ENCODE assay signal across 8 cellular contexts in genomic region chr21:15732290-15732995, GRCh38. TPM values are rescaled to one million over a fixed set of nuclear protein-coding genes. Genes with fewer than 3 reads are reported as not detected.
DNase-seq lines count a peak whose midpoint lies in the region; ATAC-seq and TF ChIP-seq lines count a peak whose summit lies in the region.

No MANE protein-coding gene starts in this region.

- H3K9me3 Mint-ChIP-seq in CD4-positive, CD25-positive, alpha-beta regulatory T cell: peaks cover 0 to 2% (median 0%) of the 10 kb centered on the region in 7 donors
- H3K9me3 Mint-ChIP-seq in nephron progenitor cell: peaks cover 19% of the 10 kb centered on the region

- peak overlapping the region; percentile 82 for H3K27ac ChIP-seq in CD4-positive, CD25-positive, alpha-beta regulatory T cell (ENCODE audit: insufficient read depth, low read length, poor library complexity, severe bottlenecking)
- no peak overlapping the region for H3K27ac ChIP-seq in dorsolateral prefrontal cortex
- H3K27ac ChIP-seq in caudate nucleus (ENCODE audit: low read depth, low read length): no peak overlapping the region

- peak overlapping the region; percentile 97 for H3K4me3 ChIP-seq in CD4-positive, CD25-positive, alpha-beta regulatory T cell (ENCODE audit: low read depth, low read length)
- H3K4me3 ChIP-seq in dorsolateral prefrontal cortex: peak overlapping the region in 56 of 59 donors; percentile 1 to 95 (median 80)

- peaks cover 61% of the 10 kb centered on the region for H3K4me1 ChIP-seq in CD4-positive, CD25-positive, alpha-beta regulatory T cell (ENCODE audit: control insufficient read depth, insufficient read depth, low read length, poor library complexity, severe bottlenecking)

- H3K27me3 ChIP-seq in CD4-positive, CD25-positive, alpha-beta regulatory T cell (ENCODE audit: control insufficient read depth, insufficient read depth, low read length): peaks cover 8% of the 10 kb centered on the region
- H3K27me3 ChIP-seq in dorsolateral prefrontal cortex: no peaks in the 10 kb centered on the region

- peak; percentile 32 to 47 for ATAC-seq in CD4-positive, CD25-positive, alpha-beta regulatory T cell (ENCODE audit: low read depth in 2 of 2)
- ATAC-seq in GM18873 (IDR thresholded peaks at IDR 0.05; ENCODE audit: low FRiP score, unreplicated experiment) (peak; percentile 78), HG03064 (IDR thresholded peaks at IDR 0.05; ENCODE audit: low read depth, unreplicated experiment) (peak; percentile 42)

- DNase-seq in CD4-positive, CD25-positive, alpha-beta regulatory T cell: peak in 2 of 3 donors; percentile 76 to 85
- DNase-seq in OCI-M1 (lab: John Stamatoyannopoulos, UW) (peak; percentile 92), dorsolateral prefrontal cortex (no peak), nephron progenitor cell (no peak), caudate nucleus (lab: John Stamatoyannopoulos, UW) (no peak), middle frontal gyrus (ENCODE audit: extremely low spot score, low spot score) (no peak)

- TF ChIP-seq CTCF in dorsolateral prefrontal cortex (IDR thresholded peaks at IDR 0.05 in 54 of 56, conservative IDR thresholded peaks at IDR 0.05 in 2 of 56; ENCODE audit: low read depth in 1 of 56, partially characterized antibody in 56 of 56) (no peak), nephron progenitor cell (IDR thresholded peaks at IDR 0.05) (no peak)

- H3K27me3 Mint-ChIP-seq in CD4-positive, CD25-positive, alpha-beta regulatory T cell: peaks cover 19% of the 10 kb centered on the region
- peaks cover 2% of the 10 kb centered on the region for H3K27me3 Mint-ChIP-seq in nephron progenitor cell (ENCODE audit: low read depth, poor library complexity)

- no peaks in the 10 kb centered on the region for H3K9me3 ChIP-seq in CD4-positive, CD25-positive, alpha-beta regulatory T cell (ENCODE audit: control insufficient read depth in 2 of 2, low read length in 2 of 2)

- peaks cover 2% of the 10 kb centered on the region for H3K36me3 Mint-ChIP-seq in CD4-positive, CD25-positive, alpha-beta regulatory T cell
- peaks cover 22% of the 10 kb centered on the region for H3K36me3 Mint-ChIP-seq in nephron progenitor cell (ENCODE audit: low read depth)

- H3K4me1 Mint-ChIP-seq in CD4-positive, CD25-positive, alpha-beta regulatory T cell: peaks cover 33 to 69% (median 49%) of the 10 kb centered on the region in 4 donors
- peaks cover 31% of the 10 kb centered on the region for H3K4me1 Mint-ChIP-seq in nephron progenitor cell

- no peaks in the 10 kb centered on the region for H3K36me3 ChIP-seq in CD4-positive, CD25-positive, alpha-beta regulatory T cell (ENCODE audit: control insufficient read depth, insufficient read depth, low read length)

- peak overlapping the region; percentile 91 to 98 (median 95) for H3K4me3 Mint-ChIP-seq in CD4-positive, CD25-positive, alpha-beta regulatory T cell
- H3K4me3 Mint-ChIP-seq in nephron progenitor cell: peak overlapping the region; percentile 96

- peak overlapping the region; percentile 71 to 86 (median 83) for H3K27ac Mint-ChIP-seq in CD4-positive, CD25-positive, alpha-beta regulatory T cell
- no peak overlapping the region for H3K27ac Mint-ChIP-seq in nephron progenitor cell

- intact Hi-C loops in dorsolateral prefrontal cortex (cut with DNase I): loop anchor here in 1 of 2 donors (5.0 kb wide), 1 partner anchor 340 kb away; no protein-coding TSS in a partner anchor

RNA-seq across cellular contexts. Expression of gene USP25, which starts 2.7 kb away (rescaled TPM):
- 64.6 TPM for total RNA-seq in CD4-positive, CD25-positive, alpha-beta regulatory T cell
- 10 to 100 TPM in 2 of 4 donors, 1 to 10 TPM in 2; 6.6 to 12.9 (median 9.6) TPM for polyA plus RNA-seq in CD4-positive, CD25-positive, alpha-beta regulatory T cell
- 10 to 100 TPM; 29.2 to 77.2 (median 56.4) TPM for total RNA-seq in dorsolateral prefrontal cortex

Comparison
In these comparisons a context has a peak if more than half of its experiments do, and no peak if none do; other contexts are left out.
1. DNase-seq: peak in CD4-positive, CD25-positive, alpha-beta regulatory T cell (2 of 3) and OCI-M1 (single experiment); none in dorsolateral prefrontal cortex (0 of 10), nephron progenitor cell (single experiment), caudate nucleus (0 of 61) and middle frontal gyrus (single experiment).
2. Peak in every context shown above with its lines, with median percentiles within 50 percentile points of each other: ATAC-seq.